Comparison of ENCODE assay signal across 13 cellular contexts in genomic region chr21:43923391-43923790, GRCh38. TPM values are rescaled to one million over a fixed set of nuclear protein-coding genes. Genes with fewer than 3 reads are reported as not detected.
A peak's percentile ranks its signal among the peaks of the same experiment; 100 is the strongest.
DNase-seq lines count a peak whose midpoint lies in the region; ATAC-seq and TF ChIP-seq lines count a peak whose summit lies in the region.
"Had no signal": no experiment of that assay in that cellular context is flagged by ENCODE, and none has a peak within 500 bp of the region (broad histone marks: within the 10 kb centered on the region; RNA-seq: fewer than 3 reads in every experiment).

No MANE protein-coding gene starts in this region.

- POLR2A ChIA-PET in naive thymus-derived CD8-positive, alpha-beta T cell (lab: Charles Lee): interaction anchor here (0.8 to 1.0 kb wide), 2 partner anchors 8 to 61 kb away, joined by 3 to 4 read pairs; no protein-coding TSS in a partner anchor
- POLR2A ChIA-PET in WTC11 (lab: Charles Lee): no interaction called here

- no peaks in the 10 kb centered on the region for H3K9me3 ChIP-seq in MG63

- H3K27me3 ChIP-seq in MG63: no peaks in the 10 kb centered on the region

- H3K4me3 ChIP-seq in MG63 (no peak overlapping the region), fibroblast of mammary gland (ENCODE audit: control insufficient read depth, low read depth, low read length) (no peak overlapping the region)

- no peak for TF ChIP-seq CTCF in fibroblast of mammary gland (conservative IDR thresholded peaks at IDR 0.05; ENCODE audit: control insufficient read depth, insufficient read depth, low read depth, low read length)
- no peak for TF ChIP-seq CTCF in WTC11 (IDR thresholded peaks at IDR 0.05)

- H3K36me3 ChIP-seq in MG63: peaks cover 24% of the 10 kb centered on the region

- peak overlapping the region; percentile 78 to 99 (median 96) for H3K27ac Mint-ChIP-seq in naive thymus-derived CD8-positive, alpha-beta T cell
- no peak overlapping the region for H3K27ac Mint-ChIP-seq in WTC11
- H3K27ac Mint-ChIP-seq: H9 had no signal

- H3K27me3 Mint-ChIP-seq in naive thymus-derived CD8-positive, alpha-beta T cell: no peaks in the 10 kb centered on the region
- H3K27me3 Mint-ChIP-seq in WTC11 (ENCODE audit: low read depth): no peaks in the 10 kb centered on the region

- peaks cover 0 to 15% (median 2%) of the 10 kb centered on the region in 3 donors for H3K36me3 Mint-ChIP-seq in naive thymus-derived CD8-positive, alpha-beta T cell
- no peaks in the 10 kb centered on the region for H3K36me3 Mint-ChIP-seq in WTC11

- H3K4me3 Mint-ChIP-seq in naive thymus-derived CD8-positive, alpha-beta T cell: no peak overlapping the region
- H3K4me3 Mint-ChIP-seq in WTC11: no peak overlapping the region
- H3K4me3 Mint-ChIP-seq: H9 had no signal

- no peaks in the 10 kb centered on the region for H3K9me3 Mint-ChIP-seq in naive thymus-derived CD8-positive, alpha-beta T cell
- H3K9me3 Mint-ChIP-seq in WTC11: no peaks in the 10 kb centered on the region
- H3K9me3 Mint-ChIP-seq: H9 had no signal

- ATAC-seq in naive thymus-derived CD8-positive, alpha-beta T cell: no peak
- ATAC-seq in GM18858 (IDR thresholded peaks at IDR 0.05; ENCODE audit: unreplicated experiment) (no peak), GM21576 (IDR thresholded peaks at IDR 0.05; ENCODE audit: unreplicated experiment) (no peak), WTC11 (no peak)

- CTCF ChIA-PET in WTC11 (lab: Charles Lee): interaction anchor here (1.4 to 4.0 kb wide), 2 partner anchors 15 to 52 kb away, joined by 4 to 16 read pairs; no protein-coding TSS in a partner anchor

- peaks cover 34 to 70% (median 44%) of the 10 kb centered on the region in 4 donors for H3K4me1 Mint-ChIP-seq in naive thymus-derived CD8-positive, alpha-beta T cell
- H3K4me1 Mint-ChIP-seq in WTC11: peaks cover 34% of the 10 kb centered on the region

- DNase-seq in C1 segment of cervical spinal cord (lab: John Stamatoyannopoulos, UW) (peak in 8 of 14 donors; percentile 25 to 72 (median 50)), MG63 (peak; percentile 26), fibroblast of mammary gland (ENCODE audit: low read depth) (peak; percentile 43), WTC11 (ENCODE audit: low spot score) (no peak)
- peak in 1 of 10 donors; percentile 26 for DNase-seq in naive thymus-derived CD8-positive, alpha-beta T cell
- no peak for DNase-seq in activated CD4-positive, CD25-positive, alpha-beta regulatory T cell treated with anti-CD3 and anti-CD28 coated beads, Interleukin-2, amount 50 U/mL, for 72 hours
- DNase-seq: activated effector memory CD4-positive, alpha-beta T cell treated with Interleukin-2 at 50 U/mL for 16 hours; DMS153; H9; left cardiac atrium; NCI-H1092 had no signal

TF ChIP-seq in WTC11, 78 proteins besides CTCF, POLR2A, EP300 and RAD21:
- TF ChIP-seq ERG (CRISPR knock-in tag; IDR thresholded peaks at IDR 0.05) (no peak), FOXP4 (CRISPR knock-in tag; IDR thresholded peaks at IDR 0.05) (no peak), TP53 (CRISPR knock-in tag; IDR thresholded peaks at IDR 0.05) (no peak), NR3C1 (CRISPR knock-in tag; conservative IDR thresholded peaks at IDR 0.05; ENCODE audit: low read depth) (no peak), STAT6 (CRISPR knock-in tag; conservative IDR thresholded peaks at IDR 0.05; ENCODE audit: low read depth) (no peak), MLX (CRISPR knock-in tag; IDR thresholded peaks at IDR 0.05) (no peak), ZNF232 (CRISPR knock-in tag; IDR thresholded peaks at IDR 0.05) (no peak), NFYB (CRISPR knock-in tag; conservative IDR thresholded peaks at IDR 0.05; ENCODE audit: low read depth) (no peak), FOXK1 (CRISPR knock-in tag; IDR thresholded peaks at IDR 0.05) (no peak), JAZF1 (CRISPR knock-in tag; IDR thresholded peaks at IDR 0.05) (no peak), FOXJ3 (CRISPR knock-in tag; IDR thresholded peaks at IDR 0.05; ENCODE audit: borderline replicate concordance) (no peak), ELF4 (CRISPR knock-in tag; IDR thresholded peaks at IDR 0.05; ENCODE audit: low read depth) (no peak)
TF ChIP-seq in WTC11: peak in this region for 0.

RNA-seq across cellular contexts. Expression of gene AGPAT3, which starts 58.4 kb away (rescaled TPM):
- 23.3 and 45.1 TPM in 2 replicates for total RNA-seq in MG63 (2014; rRNA removed; shearing (Covaris generic); ENCODE audit: low replicate concordance)
- 10 to 100 TPM; 59.0 TPM for total RNA-seq in naive thymus-derived CD8-positive, alpha-beta T cell
- 10 to 100 TPM; 10.9 to 18.0 (median 13.2) TPM for polyA plus RNA-seq in naive thymus-derived CD8-positive, alpha-beta T cell
- total RNA-seq in WTC11 (2021): 5.6 to 9.7 TPM (median 9.4 TPM) in 3 replicates

Comparison
In these comparisons a context has a peak if more than half of its experiments do, and no peak if none do; other contexts are left out.
1. DNase-seq: peak in C1 segment of cervical spinal cord (8 of 14), MG63 (single experiment) and fibroblast of mammary gland (single experiment); none in WTC11 (single experiment) and activated CD4-positive, CD25-positive, alpha-beta regulatory T cell treated with anti-CD3 and anti-CD28 coated beads, Interleukin-2, amount 50 U/mL, for 72 hours (single experiment).